In genomic region chr12:28278960-28279359, GRCh38 we compare ENCODE assay signal across 28 cellular contexts.
"Had no signal": no experiment of that assay in that cellular context is flagged by ENCODE, and none has a peak within 500 bp of the region (broad histone marks: within the 10 kb centered on the region; RNA-seq: fewer than 3 reads in every experiment).

No MANE protein-coding gene starts in this region.

- DNase-seq: islet precursor cell; left ventricle myocardium inferior; mesendoderm; naive B cell; natural killer cell; nephron progenitor cell; occipital lobe; stimulated activated CD4-positive, alpha-beta T cell treated with anti-CD3 and anti-CD28 coated beads, Interleukin-12 subunit alpha, Interleukin-12 subunit beta, amount 100 ng/mL, for 4 hours; stimulated activated CD4-positive, alpha-beta T cell treated with anti-CD3 and anti-CD28 coated beads, Interleukin-15, amount 100 ng/mL, for 24 hours; stimulated activated CD4-positive, alpha-beta T cell treated with anti-CD3 and anti-CD28 coated beads, Interleukin-2, amount 100 ng/mL, for 24 hours; stimulated activated CD4-positive, alpha-beta T cell treated with anti-CD3 and anti-CD28 coated beads, Interleukin-4, amount 100 ng/mL, for 1 hour; stimulated activated naive B cell treated with anti-CD40 and anti-IgM and Interleukin-4, amounts not matched to agents 10 μg/mL and 1 μg/mL and 100 μg/mL, for 72 hours; stimulated activated naive CD8-positive, alpha-beta T cell treated with anti-CD3 and anti-CD28 coated beads, Interleukin-15, Interleukin-2, amounts not matched to agents 100 U/mL and 50 U/mL, for 24 hours; stomach; testis; thyroid gland; transverse colon; upper lobe of right lung had no signal

- H3K4me3 Mint-ChIP-seq: mesothelial cell of epicardium; naive B cell; natural killer cell; nephron progenitor cell; neural progenitor cell; stimulated activated naive B cell treated with anti-CD40 and anti-IgM and Interleukin-4, amounts not matched to agents 10 μg/mL and 1 μg/mL and 100 μg/mL, for 72 hours had no signal

- FAIRE-seq: urothelium cell line had no signal

- H2AFZ ChIP-seq: hepatocyte, neural progenitor cell had no signal

- H3K9ac ChIP-seq: neural progenitor cell had no signal

- H3K27ac Mint-ChIP-seq: mesothelial cell of epicardium; natural killer cell; nephron progenitor cell; neural progenitor cell; progenitor cell of endocrine pancreas; stimulated activated naive B cell treated with anti-CD40 and anti-IgM and Interleukin-4, amounts not matched to agents 10 μg/mL and 1 μg/mL and 100 μg/mL, for 72 hours had no signal

- H3K9me3 ChIP-seq: neutrophil, testis, thyroid gland, transverse colon had no signal

- H3K27ac ChIP-seq: hepatocyte, left ventricle myocardium inferior, neural progenitor cell, neutrophil, right atrium auricular region, skin epidermis, stomach, testis, thyroid gland, transverse colon, upper lobe of right lung had no signal

- H3K27me3 ChIP-seq: hepatocyte, neural progenitor cell, neutrophil, right atrium auricular region, stomach, testis, thyroid gland, transverse colon, upper lobe of right lung had no signal

- H3K4me1 ChIP-seq: left ventricle myocardium inferior, neural progenitor cell, right atrium auricular region, testis, thyroid gland, upper lobe of right lung had no signal

- H3K27me3 Mint-ChIP-seq: naive B cell; progenitor cell of endocrine pancreas; stimulated activated naive B cell treated with anti-CD40 and anti-IgM and Interleukin-4, amounts not matched to agents 10 μg/mL and 1 μg/mL and 100 μg/mL, for 72 hours had no signal

- H3K4me3 ChIP-seq: hepatocyte, left ventricle myocardium inferior, lung, neural progenitor cell, right atrium auricular region, skin epidermis, stomach, testis, thyroid gland, transverse colon, upper lobe of right lung had no signal

- ATAC-seq: natural killer cell; sciatic nerve; stimulated activated naive B cell treated with anti-CD40 and anti-IgM and Interleukin-4, amounts not matched to agents 10 μg/mL and 1 μg/mL and 100 μg/mL, for 72 hours; stimulated activated naive CD8-positive, alpha-beta T cell treated with anti-CD3 and anti-CD28 coated beads, Interleukin-15, Interleukin-2, amounts not matched to agents 100 U/mL and 50 U/mL, for 24 hours; upper lobe of right lung had no signal

- H3K36me3 Mint-ChIP-seq: natural killer cell had no signal

- H3K4me2 ChIP-seq: hepatocyte, neural progenitor cell had no signal

- H3K4me1 Mint-ChIP-seq: mesothelial cell of epicardium, nephron progenitor cell, neural progenitor cell had no signal

- H3K79me2 ChIP-seq: hepatocyte had no signal

- H3K36me3 ChIP-seq: neural progenitor cell, neutrophil, right atrium auricular region, stomach, thyroid gland, transverse colon, upper lobe of right lung had no signal
